ENCODE assay signal across 8 cellular contexts in genomic region chr19:41521138-41521859, GRCh38. TPM values are rescaled to one million over a fixed set of nuclear protein-coding genes. Genes with fewer than 3 reads are reported as not detected.
DNase-seq lines count a peak whose midpoint lies in the region; ATAC-seq and TF ChIP-seq lines count a peak whose summit lies in the region.
"Not testable (repeated sequence)": the region's sequence is repeated elsewhere in the genome, so short reads cannot be mapped to it uniquely, and the experiment has no call there.

No MANE protein-coding gene starts in this region.

- not testable (repeated sequence) for H3K36me3 Mint-ChIP-seq in Caco-2 (ENCODE audit: insufficient read depth, unreplicated experiment); effector memory CD8-positive, alpha-beta T cell (ENCODE audit: insufficient read depth)

- not testable (repeated sequence) for H3K9me2 ChIP-seq in OCI-LY1 (ENCODE audit: low read depth, low read length)

- not testable (repeated sequence) for DNase-seq in Caco-2; effector memory CD8-positive, alpha-beta T cell
- DNase-seq in activated T-cell treated with anti-CD3 and anti-CD28 coated beads, Interleukin-2, amount 50 U/mL, for 48 hours: peak; percentile 55

- peak overlapping the region; percentile 20 for H3K4me3 Mint-ChIP-seq in Caco-2 (ENCODE audit: unreplicated experiment)
- H3K4me3 Mint-ChIP-seq in effector memory CD8-positive, alpha-beta T cell: peak overlapping the region; percentile 88 to 92

- H3K4me1 ChIP-seq in Caco-2; OCI-LY1 (ENCODE audit: insufficient read depth, low read length, severe bottlenecking); muscle layer of duodenum (ENCODE audit: control insufficient read depth in 1 of 2, insufficient read depth in 2 of 2, low read length in 2 of 2): not testable (repeated sequence)
- peaks cover 2 to 23% (median 8%) of the 10 kb centered on the region in 5 donors for H3K4me1 ChIP-seq in subcutaneous abdominal adipose tissue (ENCODE audit: control insufficient read depth in 5 of 5, insufficient read depth in 5 of 5, low read length in 5 of 5)

- not testable (repeated sequence) for H3K4me3 ChIP-seq in Caco-2 (ENCODE audit: low read depth, low read length)
- H3K4me3 ChIP-seq in OCI-LY1 (ENCODE audit: low read depth, low read length, poor library complexity, severe bottlenecking) (peak overlapping the region; percentile 44), muscle layer of duodenum (ENCODE audit: low read depth in 1 of 2, low read length in 2 of 2) (peak overlapping the region; percentile 30 to 31), subcutaneous abdominal adipose tissue (ENCODE audit: low read depth in 1 of 5, low read length in 5 of 5) (peak overlapping the region in 4 of 5 donors; percentile 26 to 54 (median 43))

- not testable (repeated sequence) for H3K4me1 Mint-ChIP-seq in Caco-2 (ENCODE audit: low read depth, unreplicated experiment)
- peaks cover 19 to 28% of the 10 kb centered on the region in 2 donors for H3K4me1 Mint-ChIP-seq in effector memory CD8-positive, alpha-beta T cell (ENCODE audit: low read depth in 2 of 2)

- intact Hi-C loops in Caco-2 (cut with micrococcal nuclease; ENCODE audit: unreplicated experiment): not testable (repeated sequence)

- not testable (repeated sequence) for H3K27ac ChIP-seq in OCI-LY1 (ENCODE audit: low read depth, low read length, poor library complexity, severe bottlenecking); muscle layer of duodenum (ENCODE audit: low read length); subcutaneous abdominal adipose tissue (ENCODE audit: low read depth, low read length)

- not testable (repeated sequence) for H3K36me3 ChIP-seq in Caco-2 (ENCODE audit: control insufficient read depth, insufficient read depth, low read length); OCI-LY1 (ENCODE audit: insufficient read depth, low read length); muscle layer of duodenum (ENCODE audit: control insufficient read depth in 1 of 2, insufficient read depth in 2 of 2, low read length in 2 of 2); subcutaneous abdominal adipose tissue (ENCODE audit: control insufficient read depth in 5 of 5, insufficient read depth in 5 of 5, low read length in 5 of 5)

- H2AFZ ChIP-seq in OCI-LY1 (ENCODE audit: low read length): not testable (repeated sequence)

- TF ChIP-seq CTCF in Caco-2 (IDR thresholded peaks at IDR 0.05; ENCODE audit: insufficient read depth in 1 of 2, low read depth in 1 of 2, low read length in 1 of 2, severe bottlenecking in 1 of 2, unreplicated experiment in 1 of 2); OCI-LY1 (IDR thresholded peaks at IDR 0.05; ENCODE audit: low read length): not testable (repeated sequence)

- peak overlapping the region; percentile 59 for H3K4me2 ChIP-seq in OCI-LY1 (ENCODE audit: low read length)

- H3K27ac Mint-ChIP-seq in Caco-2 (ENCODE audit: unreplicated experiment): not testable (repeated sequence)
- peak overlapping the region; percentile 92 for H3K27ac Mint-ChIP-seq in effector memory CD8-positive, alpha-beta T cell

- POLR2A ChIA-PET in Caco-2 (lab: Charles Lee): not testable (repeated sequence)

- not testable (repeated sequence) for H4K20me1 ChIP-seq in OCI-LY1 (ENCODE audit: insufficient read depth, low read length)

- H3K9me3 ChIP-seq in Caco-2; OCI-LY1 (ENCODE audit: low read length); muscle layer of duodenum (ENCODE audit: control insufficient read depth in 1 of 2, low read length in 2 of 2); subcutaneous abdominal adipose tissue (ENCODE audit: control insufficient read depth in 5 of 5, low read length in 5 of 5): not testable (repeated sequence)

- ATAC-seq in GM21526 (IDR thresholded peaks at IDR 0.05; ENCODE audit: low FRiP score, unreplicated experiment) (peak; percentile 52), HG03460 (IDR thresholded peaks at IDR 0.05; ENCODE audit: unreplicated experiment) (peak; percentile 61)
- ATAC-seq in effector memory CD8-positive, alpha-beta T cell (replicated peaks): peak; percentile 63

- H3K27me3 Mint-ChIP-seq in Caco-2 (ENCODE audit: insufficient read depth, unreplicated experiment): peaks cover 45% of the 10 kb centered on the region
- H3K27me3 Mint-ChIP-seq in effector memory CD8-positive, alpha-beta T cell: peaks cover 38 to 60% of the 10 kb centered on the region in 2 donors

- not testable (repeated sequence) for H3K79me2 ChIP-seq in OCI-LY1 (ENCODE audit: insufficient read depth, low read length)

- not testable (repeated sequence) for H3K9ac ChIP-seq in OCI-LY1 (ENCODE audit: low read length); subcutaneous abdominal adipose tissue (ENCODE audit: low read length in 5 of 5)

- H3F3A ChIP-seq in OCI-LY1 (ENCODE audit: insufficient read depth, low read length): not testable (repeated sequence)

- CTCF ChIA-PET in Caco-2 (lab: Charles Lee): not testable (repeated sequence)

- H3K27me3 ChIP-seq in Caco-2 (replicated peaks; ENCODE audit: control insufficient read depth, insufficient read depth, low read length); OCI-LY1 (ENCODE audit: insufficient read depth, low read length); muscle layer of duodenum (ENCODE audit: low read depth, low read length): not testable (repeated sequence)
- peaks cover 0 to 35% (median 24%) of the 10 kb centered on the region in 5 donors for H3K27me3 ChIP-seq in subcutaneous abdominal adipose tissue (ENCODE audit: control insufficient read depth in 5 of 5, insufficient read depth in 4 of 5, low read length in 5 of 5)

- H3K9me3 Mint-ChIP-seq in Caco-2 (ENCODE audit: unreplicated experiment); effector memory CD8-positive, alpha-beta T cell: not testable (repeated sequence)

- BruUV-seq in Caco-2 (replicated peaks; lab: Mats Ljungman, UMichigan): not testable (repeated sequence)

RNA-seq across cellular contexts. Expression of gene CEACAM21, which starts 54.7 kb away (rescaled TPM):
- not detected in 2 replicates for total RNA-seq in Caco-2 (2022)
